In genomic region chr17:2023692-2024571, GRCh38 we compare ENCODE assay signal across 8 cellular contexts. TPM values are rescaled to one million over a fixed set of nuclear protein-coding genes. Genes with fewer than 3 reads are reported as not detected.
DNase-seq lines count a peak whose midpoint lies in the region; ATAC-seq and TF ChIP-seq lines count a peak whose summit lies in the region.

No MANE protein-coding gene starts in this region.

- TF ChIP-seq EP300 in sigmoid colon (IDR thresholded peaks at IDR 0.05), result no peak

- intact Hi-C loops in right cardiac atrium (cut with DNase I) (loop anchor here in 1 of 4 donors (10.0 kb wide), 1 partner anchor 49 kb away; no protein-coding TSS in a partner anchor), sigmoid colon (cut with DNase I) (loop anchor here (2.0 kb wide), 1 partner anchor 25 kb away; no protein-coding TSS in a partner anchor)

- H3K9me3 ChIP-seq in adipocyte (ENCODE audit: control insufficient read depth, low read length) (no peaks in the 10 kb centered on the region), right cardiac atrium (ENCODE audit: control insufficient read depth, low read length) (no peaks in the 10 kb centered on the region), sigmoid colon (no peaks in the 10 kb centered on the region)

- H3K27me3 ChIP-seq in adipocyte (replicated peaks; ENCODE audit: control insufficient read depth, insufficient read depth, low read length) (peaks cover 18% of the 10 kb centered on the region), right cardiac atrium (ENCODE audit: control insufficient read depth, insufficient read depth) (no peaks in the 10 kb centered on the region), sigmoid colon (peaks cover 20 to 67% (median 34%) of the 10 kb centered on the region in 3 donors)

- H3K27ac ChIP-seq in right cardiac atrium (ENCODE audit: low read length) (no peak overlapping the region), sigmoid colon (no peak overlapping the region)

- H3K36me3 ChIP-seq in adipocyte (ENCODE audit: control insufficient read depth, insufficient read depth, low read length, severe bottlenecking), result no peaks in the 10 kb centered on the region
- H3K36me3 ChIP-seq in sigmoid colon, result no peaks in the 10 kb centered on the region

- ATAC-seq in right cardiac atrium (peak; percentile 6 to 26), GM21825 (IDR thresholded peaks at IDR 0.05; ENCODE audit: unreplicated experiment) (no peak)

- H3K4me3 ChIP-seq in adipocyte (ENCODE audit: low read length) (peak overlapping the region; percentile 88), right cardiac atrium (ENCODE audit: low read length) (peak overlapping the region; percentile 62), sigmoid colon (peak overlapping the region; percentile 12 to 55 (median 48))

- peak overlapping the region; percentile 88 for H3K9ac ChIP-seq in adipocyte (ENCODE audit: low read length)

- TF ChIP-seq CTCF in sigmoid colon (IDR thresholded peaks at IDR 0.05), result no peak

- peak; percentile 42 for DNase-seq in GM03348 (ENCODE audit: low spot score)
- DNase-seq in NCI-H226, result peak; percentile 52
- DNase-seq in adipocyte (ENCODE audit: low read depth), result peak; percentile 68
- DNase-seq in right cardiac atrium, result peak; percentile 71 to 77 (median 77)
- DNase-seq in sigmoid colon, result peak; percentile 81
- no peak for DNase-seq in NCI-H510A treated with DMSO at 0.1 percent for 48 hours (lab: John Stamatoyannopoulos, UW)
- no peak for DNase-seq in dedifferentiated amniotic fluid mesenchymal stem cell (ENCODE audit: extremely low spot score)

- TF ChIP-seq POLR2A in sigmoid colon (IDR thresholded peaks at IDR 0.05), result no peak

- H3K4me1 ChIP-seq in adipocyte (ENCODE audit: control insufficient read depth, insufficient read depth, low read length) (peaks cover 9% of the 10 kb centered on the region), right cardiac atrium (ENCODE audit: control insufficient read depth, insufficient read depth, low read length) (no peaks in the 10 kb centered on the region), sigmoid colon (peaks cover 0 to 32% (median 30%) of the 10 kb centered on the region in 4 donors)

- WGBS in right cardiac atrium, result 1% methylated on average over 85 of the region's 85 CpGs
- WGBS in sigmoid colon, 2 donors, result 2 to 3% methylated on average over 85 of the region's 85 CpGs

RNA-seq across cellular contexts. Expression of gene RTN4RL1, which starts 1.2 kb away (rescaled TPM):
- total RNA-seq in right cardiac atrium, result 1 to 10 TPM; 3.9 to 5.7 (median 4.2) TPM
- polyA plus RNA-seq in right cardiac atrium, result 5.4 TPM
- under 1 TPM; 0.16 to 0.71 (median 0.48) TPM for total RNA-seq in sigmoid colon
- under 1 TPM in 2 of 3 donors, not detected in 1; under 0.01 to 0.69 TPM for polyA plus RNA-seq in sigmoid colon

RNA-seq across cellular contexts. Expression of gene DPH1, which starts 6.0 kb away (rescaled TPM):
- total RNA-seq in right cardiac atrium (10 to 100 TPM; 24.7 to 30.7 (median 27.5) TPM), sigmoid colon (10 to 100 TPM; 27.6 to 60.1 (median 38.8) TPM)
- polyA plus RNA-seq in right cardiac atrium (20.5 TPM), sigmoid colon (10 to 100 TPM in 2 of 3 donors, 1 to 10 TPM in 1; 7.2 to 26.6 (median 12.0) TPM)

RNA-seq across cellular contexts. Expression of gene OVCA2, which starts 17.9 kb away (rescaled TPM):
- total RNA-seq in right cardiac atrium (10 to 100 TPM; 15.3 to 29.4 (median 20.5) TPM), sigmoid colon (10 to 100 TPM; 26.3 to 43.0 (median 32.9) TPM)
- polyA plus RNA-seq in right cardiac atrium (35.6 TPM), sigmoid colon (10 to 100 TPM; 61.3 to 66.8 (median 63.3) TPM)

RNA-seq across cellular contexts. Expression of gene HIC1, which starts 31.0 kb away (rescaled TPM):
- 10 to 100 TPM; 16.9 to 33.0 (median 24.7) TPM for total RNA-seq in right cardiac atrium
- polyA plus RNA-seq in right cardiac atrium, result 10.3 TPM
- 10 to 100 TPM; 10.4 to 44.9 (median 24.8) TPM for total RNA-seq in sigmoid colon
- polyA plus RNA-seq in sigmoid colon, result 1 to 10 TPM; 1.6 to 5.4 (median 5.1) TPM

Comparison
In these comparisons a context has a peak if more than half of its experiments do, and no peak if none do; other contexts are left out.
1. DNase-seq: peak in GM03348 (single experiment), NCI-H226 (single experiment), adipocyte (single experiment), right cardiac atrium (3 of 3) and sigmoid colon (single experiment); none in NCI-H510A treated with DMSO at 0.1 percent for 48 hours (single experiment) and dedifferentiated amniotic fluid mesenchymal stem cell (single experiment).
2. Peak in every context shown above with its lines, with median percentiles within 50 percentile points of each other: H3K4me3 ChIP-seq.